In the genomic region with DNA sequence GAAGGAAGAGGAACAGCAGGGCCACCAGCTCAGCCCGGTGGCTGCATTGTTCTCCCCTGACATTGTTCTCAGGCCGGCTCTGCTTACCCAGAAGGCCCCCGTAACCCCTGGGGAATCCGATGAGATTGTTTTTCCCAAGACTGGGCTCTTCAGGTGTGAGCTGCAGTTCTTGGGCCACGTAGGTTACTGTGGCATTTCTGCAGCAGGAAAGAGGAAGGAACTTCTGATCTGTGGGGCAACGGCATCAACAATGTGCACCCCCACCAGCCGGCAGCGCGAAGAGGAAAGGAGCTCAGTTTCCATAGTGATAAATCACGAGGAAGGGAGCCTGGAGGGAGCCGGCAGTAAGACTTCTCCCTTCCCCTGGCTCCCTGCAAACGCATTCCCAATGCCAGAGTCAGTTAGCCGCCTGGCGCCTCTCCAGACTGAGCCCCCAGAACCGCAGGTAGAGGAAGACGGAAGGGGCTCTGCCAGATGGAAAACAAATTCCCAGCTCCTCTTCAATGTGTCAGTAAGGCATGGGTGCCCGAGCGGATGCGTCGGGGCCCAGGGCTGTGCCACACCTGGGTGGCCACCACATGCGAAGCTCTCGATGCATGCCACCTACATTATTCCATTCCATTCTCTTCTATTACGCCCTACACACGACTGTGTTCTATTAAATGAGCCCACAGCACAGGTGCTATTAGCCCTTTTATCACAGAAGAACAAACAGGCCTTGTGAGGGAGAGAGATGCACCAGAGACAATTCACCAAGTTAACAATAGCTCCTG, we compare ENCODE assay signal across 9 cellular contexts. TPM values are rescaled to one million over a fixed set of nuclear protein-coding genes. Genes with fewer than 3 reads are reported as not detected.
DNase-seq lines count a peak whose midpoint lies in the region; ATAC-seq lines count a peak whose summit lies in the region.
"Had no signal": no experiment of that assay in that cellular context is flagged by ENCODE, and none has a peak within 500 bp of the region (broad histone marks: within the 10 kb centered on the region; RNA-seq: fewer than 3 reads in every experiment).

No MANE protein-coding gene starts in this region.

- POLR2A ChIA-PET in activated CD4-positive, alpha-beta T cell treated with anti-CD3 and anti-CD28 coated beads, Interleukin-2, amount 10 ng/mL, durations not matched to agents 7 days and 5 days (lab: Charles Lee) = no interaction called here
- POLR2A ChIA-PET in activated CD8-positive, alpha-beta T cell treated with anti-CD3 and anti-CD28 coated beads, Interleukin-2, amount 10 ng/mL, durations not matched to agents 7 days and 5 days (lab: Charles Lee) = no interaction called here

- CTCF ChIA-PET in activated CD4-positive, alpha-beta T cell treated with anti-CD3 and anti-CD28 coated beads, Interleukin-2, amount 10 ng/mL, durations not matched to agents 7 days and 5 days (lab: Charles Lee) = interaction anchor here (1.1 kb wide), 2 partner anchors 18 to 106 kb away, joined by 3 to 4 read pairs; no protein-coding TSS in a partner anchor
- CTCF ChIA-PET in activated CD8-positive, alpha-beta T cell treated with anti-CD3 and anti-CD28 coated beads, Interleukin-2, amount 10 ng/mL, durations not matched to agents 7 days and 5 days (lab: Charles Lee) = interaction anchor here (0.7 to 2.2 kb wide), 11 partner anchors 10 to 106 kb away, joined by 3 to 14 read pairs (median 5); partner anchors contain the start of gene POLG2

- H3K9me3 Mint-ChIP-seq in activated CD4-positive, alpha-beta T cell treated with anti-CD3 and anti-CD28 coated beads, Interleukin-2, amount 10 ng/mL, durations not matched to agents 7 days and 5 days = no peaks in the 10 kb centered on the region
- no peaks in the 10 kb centered on the region for H3K9me3 Mint-ChIP-seq in activated CD8-positive, alpha-beta T cell treated with anti-CD3 and anti-CD28 coated beads, Interleukin-2, amount 10 ng/mL, durations not matched to agents 7 days and 5 days (ENCODE audit: insufficient read depth)
- H3K9me3 Mint-ChIP-seq: T-helper 1 cell treated with Interleukin-12 subunit alpha and Interleukin-12 subunit beta and Interleukin-4 antibody, amounts not matched to agents 30 μg/mL and 1 μg/mL, for 36 hours had no signal

- peak; percentile 11 for ATAC-seq in activated CD8-positive, alpha-beta T cell treated with anti-CD3 and anti-CD28 coated beads, Interleukin-2, amount 10 ng/mL, durations not matched to agents 7 days and 5 days
- ATAC-seq in left ventricle myocardium superior (peak; percentile 78), GM21528 (IDR thresholded peaks at IDR 0.05; ENCODE audit: low FRiP score, unreplicated experiment) (no peak)

- no peak overlapping the region for H3K4me3 Mint-ChIP-seq in activated CD4-positive, alpha-beta T cell treated with anti-CD3 and anti-CD28 coated beads, Interleukin-2, amount 10 ng/mL, durations not matched to agents 7 days and 5 days
- peak overlapping the region; percentile 29 for H3K4me3 Mint-ChIP-seq in activated CD8-positive, alpha-beta T cell treated with anti-CD3 and anti-CD28 coated beads, Interleukin-2, amount 10 ng/mL, durations not matched to agents 7 days and 5 days
- H3K4me3 Mint-ChIP-seq: T-helper 1 cell treated with Interleukin-12 subunit alpha and Interleukin-12 subunit beta and Interleukin-4 antibody, amounts not matched to agents 30 μg/mL and 1 μg/mL, for 36 hours had no signal

- peak overlapping the region; percentile 25 for H3K27ac Mint-ChIP-seq in activated CD4-positive, alpha-beta T cell treated with anti-CD3 and anti-CD28 coated beads, Interleukin-2, amount 10 ng/mL, durations not matched to agents 7 days and 5 days
- H3K27ac Mint-ChIP-seq in activated CD8-positive, alpha-beta T cell treated with anti-CD3 and anti-CD28 coated beads, Interleukin-2, amount 10 ng/mL, durations not matched to agents 7 days and 5 days = no peak overlapping the region
- H3K27ac Mint-ChIP-seq: T-helper 1 cell treated with Interleukin-12 subunit alpha and Interleukin-12 subunit beta and Interleukin-4 antibody, amounts not matched to agents 30 μg/mL and 1 μg/mL, for 36 hours had no signal

- peaks cover 13% of the 10 kb centered on the region for H3K4me1 Mint-ChIP-seq in activated CD4-positive, alpha-beta T cell treated with anti-CD3 and anti-CD28 coated beads, Interleukin-2, amount 10 ng/mL, durations not matched to agents 7 days and 5 days
- H3K4me1 Mint-ChIP-seq in activated CD8-positive, alpha-beta T cell treated with anti-CD3 and anti-CD28 coated beads, Interleukin-2, amount 10 ng/mL, durations not matched to agents 7 days and 5 days (ENCODE audit: low read depth) = peaks cover 31% of the 10 kb centered on the region

- no peaks in the 10 kb centered on the region for H3K36me3 Mint-ChIP-seq in activated CD4-positive, alpha-beta T cell treated with anti-CD3 and anti-CD28 coated beads, Interleukin-2, amount 10 ng/mL, durations not matched to agents 7 days and 5 days (ENCODE audit: low read depth)
- no peaks in the 10 kb centered on the region for H3K36me3 Mint-ChIP-seq in activated CD8-positive, alpha-beta T cell treated with anti-CD3 and anti-CD28 coated beads, Interleukin-2, amount 10 ng/mL, durations not matched to agents 7 days and 5 days (ENCODE audit: low read depth)

- intact Hi-C loops in left ventricle myocardium superior (cut with micrococcal nuclease) = loop anchor here (2.0 kb wide), 1 partner anchor 91 kb away; no protein-coding TSS in a partner anchor

- H3K27me3 Mint-ChIP-seq in activated CD4-positive, alpha-beta T cell treated with anti-CD3 and anti-CD28 coated beads, Interleukin-2, amount 10 ng/mL, durations not matched to agents 7 days and 5 days = peaks cover 3% of the 10 kb centered on the region
- no peaks in the 10 kb centered on the region for H3K27me3 Mint-ChIP-seq in activated CD8-positive, alpha-beta T cell treated with anti-CD3 and anti-CD28 coated beads, Interleukin-2, amount 10 ng/mL, durations not matched to agents 7 days and 5 days (ENCODE audit: low read depth)

- DNase-seq in activated CD4-positive, alpha-beta T cell treated with anti-CD3 and anti-CD28 coated beads, Interleukin-2, amount 10 ng/mL, durations not matched to agents 7 days and 5 days = no peak
- no peak for DNase-seq in activated CD4-positive, alpha-beta T cell treated with anti-CD3 and anti-CD28 coated beads for 48 hours
- DNase-seq in activated CD8-positive, alpha-beta T cell treated with anti-CD3 and anti-CD28 coated beads, Interleukin-2, amount 10 ng/mL, durations not matched to agents 7 days and 5 days = no peak
- peak; percentile 59 for DNase-seq in left ventricle myocardium superior
- peak; percentile 58 for DNase-seq in pons (ENCODE audit: low spot score)
- no peak for DNase-seq in SHP77 (lab: John Stamatoyannopoulos, UW)
- DNase-seq in NCI-H774 (lab: John Stamatoyannopoulos, UW) = no peak

RNA-seq across cellular contexts. Expression of gene PECAM1, which starts 21.5 kb away (rescaled TPM):
- 10 to 100 TPM; 18.7 to 19.0 TPM for total RNA-seq in activated CD4-positive, alpha-beta T cell treated with anti-CD3 and anti-CD28 coated beads, Interleukin-2, amount 10 ng/mL, durations not matched to agents 7 days and 5 days
- total RNA-seq in activated CD8-positive, alpha-beta T cell treated with anti-CD3 and anti-CD28 coated beads, Interleukin-2, amount 10 ng/mL, durations not matched to agents 7 days and 5 days = 100 to 1,000 TPM; 188 to 197 TPM
- 112 TPM for total RNA-seq in left ventricle myocardium superior

RNA-seq across cellular contexts. Expression of gene MILR1, which starts 36.7 kb away (rescaled TPM):
- under 1 TPM in 1 of 2 experiments, not detected in 1; 0.27 TPM for total RNA-seq in activated CD4-positive, alpha-beta T cell treated with anti-CD3 and anti-CD28 coated beads, Interleukin-2, amount 10 ng/mL, durations not matched to agents 7 days and 5 days
- 1 to 10 TPM; 1.7 to 2.3 TPM for total RNA-seq in activated CD8-positive, alpha-beta T cell treated with anti-CD3 and anti-CD28 coated beads, Interleukin-2, amount 10 ng/mL, durations not matched to agents 7 days and 5 days
- total RNA-seq in left ventricle myocardium superior = 3.4 TPM

Comparison
In these comparisons a context has a peak if more than half of its experiments do, and no peak if none do; other contexts are left out.
1. DNase-seq: peak in left ventricle myocardium superior (single experiment) and pons (single experiment); none in activated CD4-positive, alpha-beta T cell treated with anti-CD3 and anti-CD28 coated beads, Interleukin-2, amount 10 ng/mL, durations not matched to agents 7 days and 5 days (single experiment), activated CD4-positive, alpha-beta T cell treated with anti-CD3 and anti-CD28 coated beads for 48 hours (single experiment), activated CD8-positive, alpha-beta T cell treated with anti-CD3 and anti-CD28 coated beads, Interleukin-2, amount 10 ng/mL, durations not matched to agents 7 days and 5 days (single experiment), SHP77 (0 of 2) and NCI-H774 (single experiment).